1 cellular context compared by ENCODE assay signal in the genomic region with DNA sequence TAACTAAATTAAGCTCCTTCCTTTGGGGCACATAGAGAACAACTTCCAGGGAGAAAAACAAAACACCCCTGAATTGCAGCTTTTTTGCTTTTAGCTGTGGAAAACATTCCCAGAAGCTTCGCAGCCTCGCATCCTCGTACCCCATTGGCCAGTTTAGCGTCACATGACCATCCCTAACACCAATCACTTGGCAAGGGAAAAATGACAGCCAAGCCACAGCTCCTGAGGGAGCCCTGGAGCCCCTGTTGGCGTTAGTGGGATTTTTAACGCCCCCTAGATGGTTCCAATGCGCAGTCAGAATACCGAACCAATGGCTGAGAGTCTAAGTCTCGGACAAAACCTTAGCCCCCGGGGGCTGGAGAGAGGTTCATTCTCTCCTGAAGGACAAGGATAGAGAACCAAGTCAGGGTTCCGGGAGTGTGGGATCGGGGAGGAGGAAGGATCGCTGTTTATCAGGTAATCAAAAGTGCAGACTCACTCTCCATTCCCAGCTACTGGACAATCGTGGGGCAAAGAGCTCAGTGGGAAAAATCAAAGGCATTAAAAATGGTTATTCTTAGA.
A peak's percentile ranks its signal among the peaks of the same experiment; 100 is the strongest.
TF ChIP-seq lines count a peak whose summit lies in the region.

No MANE protein-coding gene starts in this region.

TF ChIP-seq in HepG2, 621 proteins besides CTCF, POLR2A, EP300 and RAD21 (continued from another document and continues in another):
- TF ChIP-seq, protein P1, sequence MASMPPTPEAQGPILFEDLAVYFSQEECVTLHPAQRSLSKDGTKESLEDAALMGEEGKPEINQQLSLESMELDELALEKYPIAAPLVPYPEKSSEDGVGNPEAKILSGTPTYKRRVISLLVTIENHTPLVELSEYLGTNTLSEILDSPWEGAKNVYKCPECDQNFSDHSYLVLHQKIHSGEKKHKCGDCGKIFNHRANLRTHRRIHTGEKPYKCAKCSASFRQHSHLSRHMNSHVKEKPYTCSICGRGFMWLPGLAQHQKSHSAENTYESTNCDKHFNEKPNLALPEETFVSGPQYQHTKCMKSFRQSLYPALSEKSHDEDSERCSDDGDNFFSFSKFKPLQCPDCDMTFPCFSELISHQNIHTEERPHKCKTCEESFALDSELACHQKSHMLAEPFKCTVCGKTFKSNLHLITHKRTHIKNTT (CRISPR knock-in tag; IDR thresholded peaks at IDR 0.05) = no peak
- TF ChIP-seq, protein P2, sequence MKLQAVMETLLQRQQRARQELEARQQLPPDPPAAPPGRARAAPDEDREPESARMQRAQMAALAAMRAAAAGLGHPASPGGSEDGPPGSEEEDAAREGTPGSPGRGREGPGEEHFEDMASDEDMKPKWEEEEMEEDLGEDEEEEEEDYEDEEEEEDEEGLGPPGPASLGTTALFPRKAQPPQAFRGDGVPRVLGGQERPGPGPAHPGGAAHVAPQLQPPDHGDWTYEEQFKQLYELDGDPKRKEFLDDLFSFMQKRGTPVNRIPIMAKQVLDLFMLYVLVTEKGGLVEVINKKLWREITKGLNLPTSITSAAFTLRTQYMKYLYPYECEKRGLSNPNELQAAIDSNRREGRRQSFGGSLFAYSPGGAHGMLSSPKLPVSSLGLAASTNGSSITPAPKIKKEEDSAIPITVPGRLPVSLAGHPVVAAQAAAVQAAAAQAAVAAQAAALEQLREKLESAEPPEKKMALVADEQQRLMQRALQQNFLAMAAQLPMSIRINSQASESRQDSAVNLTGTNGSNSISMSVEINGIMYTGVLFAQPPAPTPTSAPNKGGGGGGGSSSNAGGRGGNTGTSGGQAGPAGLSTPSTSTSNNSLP (IDR thresholded peaks at IDR 0.05; ENCODE audit: low read depth, low read length) = 0 out of 2 replicates have a peak, but pooled peaks have one; percentile 9
- TF ChIP-seq, protein P3, sequence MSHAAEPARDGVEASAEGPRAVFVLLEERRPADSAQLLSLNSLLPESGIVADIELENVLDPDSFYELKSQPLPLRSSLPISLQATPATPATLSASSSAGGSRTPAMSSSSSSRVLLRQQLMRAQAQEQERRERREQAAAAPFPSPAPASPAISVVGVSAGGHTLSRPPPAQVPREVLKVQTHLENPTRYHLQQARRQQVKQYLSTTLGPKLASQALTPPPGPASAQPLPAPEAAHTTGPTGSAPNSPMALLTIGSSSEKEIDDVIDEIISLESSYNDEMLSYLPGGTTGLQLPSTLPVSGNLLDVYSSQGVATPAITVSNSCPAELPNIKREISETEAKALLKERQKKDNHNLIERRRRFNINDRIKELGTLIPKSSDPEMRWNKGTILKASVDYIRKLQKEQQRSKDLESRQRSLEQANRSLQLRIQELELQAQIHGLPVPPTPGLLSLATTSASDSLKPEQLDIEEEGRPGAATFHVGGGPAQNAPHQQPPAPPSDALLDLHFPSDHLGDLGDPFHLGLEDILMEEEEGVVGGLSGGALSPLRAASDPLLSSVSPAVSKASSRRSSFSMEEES (CRISPR knock-in tag; IDR thresholded peaks at IDR 0.05) = peak; percentile 51; the same call in 1 of the 2 replicates
- TF ChIP-seq RFXAP (CRISPR knock-in tag; IDR thresholded peaks at IDR 0.05; ENCODE audit: borderline replicate concordance) = peak; percentile 81; the same call in 1 of the 2 replicates
- no peak for TF ChIP-seq MTA3 (CRISPR knock-in tag; IDR thresholded peaks at IDR 0.05)
- TF ChIP-seq, protein P4, sequence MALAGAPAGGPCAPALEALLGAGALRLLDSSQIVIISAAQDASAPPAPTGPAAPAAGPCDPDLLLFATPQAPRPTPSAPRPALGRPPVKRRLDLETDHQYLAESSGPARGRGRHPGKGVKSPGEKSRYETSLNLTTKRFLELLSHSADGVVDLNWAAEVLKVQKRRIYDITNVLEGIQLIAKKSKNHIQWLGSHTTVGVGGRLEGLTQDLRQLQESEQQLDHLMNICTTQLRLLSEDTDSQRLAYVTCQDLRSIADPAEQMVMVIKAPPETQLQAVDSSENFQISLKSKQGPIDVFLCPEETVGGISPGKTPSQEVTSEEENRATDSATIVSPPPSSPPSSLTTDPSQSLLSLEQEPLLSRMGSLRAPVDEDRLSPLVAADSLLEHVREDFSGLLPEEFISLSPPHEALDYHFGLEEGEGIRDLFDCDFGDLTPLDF (CRISPR knock-in tag; IDR thresholded peaks at IDR 0.05) = no peak
- TF ChIP-seq, protein P5, sequence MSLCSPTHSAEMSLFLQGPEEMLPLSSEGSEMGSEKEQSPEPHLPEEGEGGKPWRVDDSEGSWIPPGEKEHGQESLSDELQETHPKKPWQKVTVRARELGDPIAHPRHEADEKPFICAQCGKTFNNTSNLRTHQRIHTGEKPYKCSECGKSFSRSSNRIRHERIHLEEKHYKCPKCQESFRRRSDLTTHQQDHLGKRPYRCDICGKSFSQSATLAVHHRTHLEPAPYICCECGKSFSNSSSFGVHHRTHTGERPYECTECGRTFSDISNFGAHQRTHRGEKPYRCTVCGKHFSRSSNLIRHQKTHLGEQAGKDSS (CRISPR knock-in tag; IDR thresholded peaks at IDR 0.05; ENCODE audit: borderline replicate concordance, low read depth) = no peak
- TF ChIP-seq ZNF616 (CRISPR knock-in tag; IDR thresholded peaks at IDR 0.05; ENCODE audit: low read depth) = no peak
- no peak for TF ChIP-seq FOXJ3 (CRISPR knock-in tag; IDR thresholded peaks at IDR 0.05; ENCODE audit: borderline replicate concordance)
- no peak for TF ChIP-seq ZNF260 (CRISPR knock-in tag; IDR thresholded peaks at IDR 0.05; ENCODE audit: borderline replicate concordance, low read depth)
- no peak for TF ChIP-seq TRIM24 (CRISPR knock-in tag; IDR thresholded peaks at IDR 0.05)
- no peak for TF ChIP-seq SMYD3 (CRISPR knock-in tag; IDR thresholded peaks at IDR 0.05)
- TF ChIP-seq ZNF17 (CRISPR knock-in tag; IDR thresholded peaks at IDR 0.05) = no peak
- TF ChIP-seq SP5 (CRISPR knock-in tag; IDR thresholded peaks at IDR 0.05; ENCODE audit: borderline replicate concordance, low read depth) = no peak
- TF ChIP-seq ZBTB20 (CRISPR knock-in tag; IDR thresholded peaks at IDR 0.05; ENCODE audit: borderline replicate concordance, low read depth) = no peak
- peak; percentile 53 for TF ChIP-seq GFI1 (CRISPR knock-in tag; IDR thresholded peaks at IDR 0.05; ENCODE audit: borderline replicate concordance)
- TF ChIP-seq, protein P6, sequence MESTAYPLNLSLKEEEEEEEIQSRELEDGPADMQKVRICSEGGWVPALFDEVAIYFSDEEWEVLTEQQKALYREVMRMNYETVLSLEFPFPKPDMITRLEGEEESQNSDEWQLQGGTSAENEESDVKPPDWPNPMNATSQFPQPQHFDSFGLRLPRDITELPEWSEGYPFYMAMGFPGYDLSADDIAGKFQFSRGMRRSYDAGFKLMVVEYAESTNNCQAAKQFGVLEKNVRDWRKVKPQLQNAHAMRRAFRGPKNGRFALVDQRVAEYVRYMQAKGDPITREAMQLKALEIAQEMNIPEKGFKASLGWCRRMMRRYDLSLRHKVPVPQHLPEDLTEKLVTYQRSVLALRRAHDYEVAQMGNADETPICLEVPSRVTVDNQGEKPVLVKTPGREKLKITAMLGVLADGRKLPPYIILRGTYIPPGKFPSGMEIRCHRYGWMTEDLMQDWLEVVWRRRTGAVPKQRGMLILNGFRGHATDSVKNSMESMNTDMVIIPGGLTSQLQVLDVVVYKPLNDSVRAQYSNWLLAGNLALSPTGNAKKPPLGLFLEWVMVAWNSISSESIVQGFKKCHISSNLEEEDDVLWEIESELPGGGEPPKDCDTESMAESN (CRISPR knock-in tag; conservative IDR thresholded peaks at IDR 0.05) = no peak
- TF ChIP-seq ZNF563 (CRISPR knock-in tag; IDR thresholded peaks at IDR 0.05) = no peak
- peak; percentile 36; the same call in 1 of the 2 replicates for TF ChIP-seq SP4 (CRISPR knock-in tag; IDR thresholded peaks at IDR 0.05)
- TF ChIP-seq POLR2AphosphoS5 (IDR thresholded peaks at IDR 0.05; ENCODE audit: low read depth, low read length) = peak; percentile 81
- TF ChIP-seq, protein P7, sequence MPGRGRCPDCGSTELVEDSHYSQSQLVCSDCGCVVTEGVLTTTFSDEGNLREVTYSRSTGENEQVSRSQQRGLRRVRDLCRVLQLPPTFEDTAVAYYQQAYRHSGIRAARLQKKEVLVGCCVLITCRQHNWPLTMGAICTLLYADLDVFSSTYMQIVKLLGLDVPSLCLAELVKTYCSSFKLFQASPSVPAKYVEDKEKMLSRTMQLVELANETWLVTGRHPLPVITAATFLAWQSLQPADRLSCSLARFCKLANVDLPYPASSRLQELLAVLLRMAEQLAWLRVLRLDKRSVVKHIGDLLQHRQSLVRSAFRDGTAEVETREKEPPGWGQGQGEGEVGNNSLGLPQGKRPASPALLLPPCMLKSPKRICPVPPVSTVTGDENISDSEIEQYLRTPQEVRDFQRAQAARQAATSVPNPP (CRISPR knock-in tag; IDR thresholded peaks at IDR 0.05) = no peak
- no peak for TF ChIP-seq SUZ12 (IDR thresholded peaks at IDR 0.05; ENCODE audit: low read depth, low read length)
- TF ChIP-seq SMARCC2 (IDR thresholded peaks at IDR 0.05) = no peak
- TF ChIP-seq, protein P8, sequence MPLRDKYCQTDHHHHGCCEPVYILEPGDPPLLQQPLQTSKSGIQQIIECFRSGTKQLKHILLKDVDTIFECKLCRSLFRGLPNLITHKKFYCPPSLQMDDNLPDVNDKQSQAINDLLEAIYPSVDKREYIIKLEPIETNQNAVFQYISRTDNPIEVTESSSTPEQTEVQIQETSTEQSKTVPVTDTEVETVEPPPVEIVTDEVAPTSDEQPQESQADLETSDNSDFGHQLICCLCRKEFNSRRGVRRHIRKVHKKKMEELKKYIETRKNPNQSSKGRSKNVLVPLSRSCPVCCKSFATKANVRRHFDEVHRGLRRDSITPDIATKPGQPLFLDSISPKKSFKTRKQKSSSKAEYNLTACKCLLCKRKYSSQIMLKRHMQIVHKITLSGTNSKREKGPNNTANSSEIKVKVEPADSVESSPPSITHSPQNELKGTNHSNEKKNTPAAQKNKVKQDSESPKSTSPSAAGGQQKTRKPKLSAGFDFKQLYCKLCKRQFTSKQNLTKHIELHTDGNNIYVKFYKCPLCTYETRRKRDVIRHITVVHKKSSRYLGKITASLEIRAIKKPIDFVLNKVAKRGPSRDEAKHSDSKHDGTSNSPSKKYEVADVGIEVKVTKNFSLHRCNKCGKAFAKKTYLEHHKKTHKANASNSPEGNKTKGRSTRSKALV (CRISPR knock-in tag; IDR thresholded peaks at IDR 0.05) = no peak
- no peak for TF ChIP-seq ZNF777 (CRISPR knock-in tag; IDR thresholded peaks at IDR 0.05)
- no peak for TF ChIP-seq KLF13 (CRISPR knock-in tag; IDR thresholded peaks at IDR 0.05)
- TF ChIP-seq ZNF337 (CRISPR knock-in tag; IDR thresholded peaks at IDR 0.05; ENCODE audit: borderline replicate concordance, low read depth) = no peak
- no peak for TF ChIP-seq TSC22D2 (CRISPR knock-in tag; IDR thresholded peaks at IDR 0.05; ENCODE audit: borderline replicate concordance)
- TF ChIP-seq ZNF326 (CRISPR knock-in tag; IDR thresholded peaks at IDR 0.05; ENCODE audit: borderline replicate concordance) = no peak
- TF ChIP-seq ZFP36L1 (CRISPR knock-in tag; IDR thresholded peaks at IDR 0.05) = no peak
- TF ChIP-seq CREB1 (IDR thresholded peaks at IDR 0.05) = peak; percentile 63
- peak; percentile 72 for TF ChIP-seq CREB1 (CRISPR knock-in tag; IDR thresholded peaks at IDR 0.05)
- no peak for TF ChIP-seq ARHGAP35 (CRISPR knock-in tag; IDR thresholded peaks at IDR 0.05; ENCODE audit: borderline replicate concordance)
- peak; percentile 81 for TF ChIP-seq TAF1 (CRISPR knock-in tag; IDR thresholded peaks at IDR 0.05)
- TF ChIP-seq DR1 (CRISPR knock-in tag; IDR thresholded peaks at IDR 0.05) = no peak
- TF ChIP-seq RAD51 (IDR thresholded peaks at IDR 0.05; ENCODE audit: borderline replicate concordance) = peak; percentile 91
- no peak for TF ChIP-seq ZNF557 (CRISPR knock-in tag; IDR thresholded peaks at IDR 0.05)
- no peak for TF ChIP-seq ARNTL (CRISPR knock-in tag; IDR thresholded peaks at IDR 0.05)
- no peak; the same call in 1 of the 2 replicates for TF ChIP-seq ZNF792 (CRISPR knock-in tag; IDR thresholded peaks at IDR 0.05)
- no peak; the same call in none of the 2 replicates for TF ChIP-seq SAP130 (CRISPR knock-in tag; IDR thresholded peaks at IDR 0.05; ENCODE audit: low read depth)
- no peak for TF ChIP-seq ZSCAN31 (CRISPR knock-in tag; IDR thresholded peaks at IDR 0.05; ENCODE audit: low read depth)
- TF ChIP-seq SMAD3 (CRISPR knock-in tag; IDR thresholded peaks at IDR 0.05) = no peak; the same call in 1 of the 2 replicates
- no peak for TF ChIP-seq NFE2L1 (CRISPR knock-in tag; IDR thresholded peaks at IDR 0.05; ENCODE audit: borderline replicate concordance)
- TF ChIP-seq ZNF660 (CRISPR knock-in tag; IDR thresholded peaks at IDR 0.05; ENCODE audit: borderline replicate concordance, low read depth) = no peak
- TF ChIP-seq, protein P9, sequence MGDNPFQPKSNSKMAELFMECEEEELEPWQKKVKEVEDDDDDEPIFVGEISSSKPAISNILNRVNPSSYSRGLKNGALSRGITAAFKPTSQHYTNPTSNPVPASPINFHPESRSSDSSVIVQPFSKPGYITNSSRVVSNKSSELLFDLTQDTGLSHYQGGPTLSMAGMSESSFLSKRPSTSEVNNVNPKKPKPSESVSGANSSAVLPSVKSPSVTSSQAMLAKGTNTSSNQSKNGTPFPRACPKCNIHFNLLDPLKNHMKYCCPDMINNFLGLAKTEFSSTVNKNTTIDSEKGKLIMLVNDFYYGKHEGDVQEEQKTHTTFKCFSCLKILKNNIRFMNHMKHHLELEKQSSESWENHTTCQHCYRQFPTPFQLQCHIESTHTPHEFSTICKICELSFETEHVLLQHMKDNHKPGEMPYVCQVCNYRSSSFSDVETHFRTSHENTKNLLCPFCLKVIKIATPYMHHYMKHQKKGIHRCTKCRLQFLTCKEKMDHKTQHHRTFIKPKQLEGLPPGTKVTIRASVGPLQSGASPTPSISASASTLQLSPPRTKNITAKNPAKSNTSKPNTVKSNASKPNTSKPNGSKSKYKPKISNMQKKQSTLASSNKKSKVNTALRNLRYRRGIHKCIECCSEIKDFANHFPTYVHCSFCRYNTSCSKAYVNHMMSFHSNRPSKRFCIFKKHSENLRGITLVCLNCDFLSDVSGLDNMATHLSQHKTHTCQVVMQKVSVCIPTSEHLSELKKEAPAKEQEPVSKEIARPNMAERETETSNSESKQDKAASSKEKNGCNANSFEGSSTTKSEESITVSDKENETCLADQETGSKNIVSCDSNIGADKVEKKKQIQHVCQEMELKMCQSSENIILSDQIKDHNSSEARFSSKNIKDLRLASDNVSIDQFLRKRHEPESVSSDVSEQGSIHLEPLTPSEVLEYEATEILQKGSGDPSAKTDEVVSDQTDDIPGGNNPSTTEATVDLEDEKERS (CRISPR knock-in tag; IDR thresholded peaks at IDR 0.05) = 0 out of 2 replicates have a peak, but pooled peaks have one; percentile 9
- TF ChIP-seq ZNF382 (CRISPR knock-in tag; IDR thresholded peaks at IDR 0.05; ENCODE audit: borderline replicate concordance) = no peak
- no peak for TF ChIP-seq ZIK1 (CRISPR knock-in tag; IDR thresholded peaks at IDR 0.05; ENCODE audit: borderline replicate concordance, low read depth)
- TF ChIP-seq, protein P10, sequence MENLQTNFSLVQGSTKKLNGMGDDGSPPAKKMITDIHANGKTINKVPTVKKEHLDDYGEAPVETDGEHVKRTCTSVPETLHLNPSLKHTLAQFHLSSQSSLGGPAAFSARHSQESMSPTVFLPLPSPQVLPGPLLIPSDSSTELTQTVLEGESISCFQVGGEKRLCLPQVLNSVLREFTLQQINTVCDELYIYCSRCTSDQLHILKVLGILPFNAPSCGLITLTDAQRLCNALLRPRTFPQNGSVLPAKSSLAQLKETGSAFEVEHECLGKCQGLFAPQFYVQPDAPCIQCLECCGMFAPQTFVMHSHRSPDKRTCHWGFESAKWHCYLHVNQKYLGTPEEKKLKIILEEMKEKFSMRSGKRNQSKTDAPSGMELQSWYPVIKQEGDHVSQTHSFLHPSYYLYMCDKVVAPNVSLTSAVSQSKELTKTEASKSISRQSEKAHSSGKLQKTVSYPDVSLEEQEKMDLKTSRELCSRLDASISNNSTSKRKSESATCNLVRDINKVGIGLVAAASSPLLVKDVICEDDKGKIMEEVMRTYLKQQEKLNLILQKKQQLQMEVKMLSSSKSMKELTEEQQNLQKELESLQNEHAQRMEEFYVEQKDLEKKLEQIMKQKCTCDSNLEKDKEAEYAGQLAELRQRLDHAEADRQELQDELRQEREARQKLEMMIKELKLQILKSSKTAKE (CRISPR knock-in tag; IDR thresholded peaks at IDR 0.05; ENCODE audit: borderline replicate concordance) = no peak
- no peak for TF ChIP-seq ZSCAN30 (CRISPR knock-in tag; IDR thresholded peaks at IDR 0.05)
